11 cellular contexts compared by ENCODE assay signal in the genomic region with DNA sequence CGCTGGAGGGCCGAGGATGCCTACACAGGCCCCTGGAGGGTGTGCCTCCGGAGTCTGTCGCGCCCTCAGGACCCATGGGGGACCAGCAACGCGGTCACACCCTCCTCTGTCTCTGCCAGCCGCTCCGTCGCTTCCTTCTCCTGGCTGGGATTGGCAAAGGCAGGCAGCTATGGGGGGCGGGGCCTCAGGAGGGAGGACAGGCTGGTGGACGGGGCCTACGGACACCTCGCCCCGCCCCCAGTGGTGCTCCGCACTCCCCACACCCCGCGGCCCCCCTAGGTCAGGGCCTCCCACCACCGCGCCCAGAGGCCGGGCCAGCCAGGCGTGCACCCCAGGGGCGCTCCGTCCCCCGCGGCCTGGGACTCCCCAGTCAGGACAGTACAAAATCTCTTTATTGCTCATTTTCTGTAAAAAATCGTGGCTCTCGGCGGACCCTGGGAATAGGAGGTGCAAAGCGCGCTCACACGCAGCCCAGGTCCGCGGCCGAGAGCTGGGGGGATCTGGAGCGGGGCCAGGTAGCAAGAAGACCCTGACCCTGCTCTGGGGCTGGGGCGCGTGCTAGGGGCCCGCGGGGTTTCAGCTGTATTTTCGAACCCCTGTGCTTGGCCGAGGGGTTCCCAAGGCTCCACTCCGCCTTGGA. TPM values are rescaled to one million over a fixed set of nuclear protein-coding genes. Genes with fewer than 3 reads are reported as not detected.
DNase-seq lines count a peak whose midpoint lies in the region; ATAC-seq and TF ChIP-seq lines count a peak whose summit lies in the region.
"Not testable (repeated sequence)": the region's sequence is repeated elsewhere in the genome, so short reads cannot be mapped to it uniquely, and the experiment has no call there.
"Had no signal": no experiment of that assay in that cellular context is flagged by ENCODE, and none has a peak within 500 bp of the region (broad histone marks: within the 10 kb centered on the region; RNA-seq: fewer than 3 reads in every experiment).

No MANE protein-coding gene starts in this region.

- H3K27ac ChIP-seq in right cardiac atrium (ENCODE audit: low read length); lung (ENCODE audit: low read depth in 1 of 2, low read length in 1 of 2): not testable (repeated sequence)
- peak overlapping the region in 1 of 2 donors; percentile 22 for H3K27ac ChIP-seq in prostate gland
- peak overlapping the region in 3 of 4 donors; percentile 16 to 53 (median 33) for H3K27ac ChIP-seq in transverse colon

- peaks cover 42% of the 10 kb centered on the region for H3K27me3 Mint-ChIP-seq in WTC11 (ENCODE audit: low read depth)

- TF ChIP-seq POLR2A in prostate gland (IDR thresholded peaks at IDR 0.05); transverse colon (IDR thresholded peaks at IDR 0.05): not testable (repeated sequence)

- ATAC-seq in WTC11 (peak; percentile 91), right cardiac atrium (peak in 1 of 2 donors; percentile 63)
- ATAC-seq in lung (ENCODE audit: insufficient read depth, low FRiP score), result not testable (repeated sequence)

- TF ChIP-seq CTCF in WTC11 (IDR thresholded peaks at IDR 0.05); lung (IDR thresholded peaks at IDR 0.05; ENCODE audit: control extremely low read depth, extremely low read depth); prostate gland (IDR thresholded peaks at IDR 0.05); transverse colon (IDR thresholded peaks at IDR 0.05): not testable (repeated sequence)

- CTCF ChIA-PET in WTC11 (lab: Charles Lee), result not testable (repeated sequence)

- not testable (repeated sequence) for H3K36me3 Mint-ChIP-seq in WTC11

- DNase-seq in DMS 273 (lab: John Stamatoyannopoulos, UW; ENCODE audit: unreplicated experiment) (peak; percentile 46), NCI-H1930 (lab: John Stamatoyannopoulos, UW) (peak; percentile 19 to 26), WTC11 (ENCODE audit: low spot score) (peak; percentile 86), epidermal melanocyte (ENCODE audit: insufficient read length, low spot score) (peak; percentile 53), right cardiac atrium (peak; percentile 90 to 93 (median 93)), lung (ENCODE audit: low spot score) (peak; percentile 56), prostate gland (ENCODE audit: low spot score) (peak; percentile 42), transverse colon (peak; percentile 63)

- H3K27me3 ChIP-seq in right cardiac atrium (ENCODE audit: control insufficient read depth, insufficient read depth); lung (ENCODE audit: control insufficient read depth, insufficient read depth); prostate gland (replicated peaks; ENCODE audit: insufficient read depth): not testable (repeated sequence)
- peaks cover 21% of the 10 kb centered on the region for H3K27me3 ChIP-seq in transverse colon

- not testable (repeated sequence) for TF ChIP-seq EP300 in transverse colon (IDR thresholded peaks at IDR 0.05; ENCODE audit: low read depth)

- not testable (repeated sequence) for H3K36me3 ChIP-seq in lung (ENCODE audit: control insufficient read depth in 2 of 2, insufficient read depth in 2 of 2, low read length in 2 of 2); prostate gland; transverse colon

- 3% methylated on average over 43 of the region's 43 CpGs for WGBS in right cardiac atrium
- 3 to 8% methylated on average over 41 to 43 of the region's 43 CpGs for WGBS in lung, 2 donors
- 3% methylated on average over 38 of the region's 43 CpGs for WGBS in prostate gland
- WGBS in transverse colon (ENCODE audit: low coverage in 1 of 2), 2 donors, result 20% methylated on average over 28 of the region's 43 CpGs; no CpG with 5 or more reads in 1 of the 2 donors

- in situ Hi-C loops in transverse colon (cut with MboI; ENCODE audit: low pct_ligation_motif_present in 1 of 4, low pct_unique_long_range_greater_than_20kb in 1 of 4, low sequenced_read_pairs in 3 of 4), result not testable (repeated sequence)

- not testable (repeated sequence) for H3K9me3 Mint-ChIP-seq in WTC11

- H3K4me1 ChIP-seq in right cardiac atrium (ENCODE audit: control insufficient read depth, insufficient read depth, low read length); lung (ENCODE audit: control insufficient read depth in 2 of 2, insufficient read depth in 2 of 2, low read length in 2 of 2); prostate gland (replicated peaks): not testable (repeated sequence)
- H3K4me1 ChIP-seq in transverse colon, result peaks cover 0 to 12% (median 8%) of the 10 kb centered on the region in 4 donors

- H3K9me3 ChIP-seq in right cardiac atrium (ENCODE audit: control insufficient read depth, low read length); lung (ENCODE audit: control insufficient read depth in 2 of 2, insufficient read depth in 1 of 2, low read length in 1 of 2); prostate gland; transverse colon: not testable (repeated sequence)

- H3K4me3 ChIP-seq in right cardiac atrium (ENCODE audit: low read length), result peak overlapping the region; percentile 52
- H3K4me3 ChIP-seq in lung, result not testable (repeated sequence)
- peak overlapping the region; percentile 33 to 42 for H3K4me3 ChIP-seq in prostate gland
- H3K4me3 ChIP-seq in transverse colon, result peak overlapping the region; percentile 31 to 53 (median 37)

- not testable (repeated sequence) for H3K27ac Mint-ChIP-seq in WTC11

- H3K4me3 Mint-ChIP-seq in WTC11, result peak overlapping the region; percentile 79

- POLR2A ChIA-PET in WTC11 (lab: Charles Lee), result not testable (repeated sequence)

- intact Hi-C loops in right cardiac atrium (cut with DNase I); prostate gland (cut with DNase I); transverse colon (cut with DNase I; ENCODE audit: low total_unique reads): not testable (repeated sequence)

- H3K4me1 Mint-ChIP-seq in WTC11, result not testable (repeated sequence)

TF ChIP-seq in WTC11, 78 proteins besides CTCF, POLR2A, EP300 and RAD21:
- TF ChIP-seq, protein P1, sequence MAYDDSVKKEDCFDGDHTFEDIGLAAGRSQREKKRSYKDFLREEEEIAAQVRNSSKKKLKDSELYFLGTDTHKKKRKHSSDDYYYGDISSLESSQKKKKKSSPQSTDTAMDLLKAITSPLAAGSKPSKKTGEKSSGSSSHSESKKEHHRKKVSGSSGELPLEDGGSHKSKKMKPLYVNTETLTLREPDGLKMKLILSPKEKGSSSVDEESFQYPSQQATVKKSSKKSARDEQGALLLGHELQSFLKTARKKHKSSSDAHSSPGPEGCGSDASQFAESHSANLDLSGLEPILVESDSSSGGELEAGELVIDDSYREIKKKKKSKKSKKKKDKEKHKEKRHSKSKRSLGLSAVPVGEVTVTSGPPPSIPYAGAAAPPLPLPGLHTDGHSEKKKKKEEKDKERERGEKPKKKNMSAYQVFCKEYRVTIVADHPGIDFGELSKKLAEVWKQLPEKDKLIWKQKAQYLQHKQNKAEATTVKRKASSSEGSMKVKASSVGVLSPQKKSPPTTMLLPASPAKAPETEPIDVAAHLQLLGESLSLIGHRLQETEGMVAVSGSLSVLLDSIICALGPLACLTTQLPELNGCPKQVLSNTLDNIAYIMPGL (CRISPR knock-in tag; IDR thresholded peaks at IDR 0.05), result 0 out of 2 replicates have a peak, but pooled peaks have one; percentile 5

RNA-seq across cellular contexts. Expression of a gene that starts 45.3 kb away (rescaled TPM):
- total RNA-seq in WTC11 (2021) (0.09 to 0.16 TPM (median 0.09 TPM) in 3 replicates), right cardiac atrium (not detected), lung (not detected), prostate gland (not detected), transverse colon (not detected)
- polyA plus RNA-seq in right cardiac atrium (not detected), lung (not detected)
- total RNA-seq: activated CD8-positive, alpha-beta memory T cell treated with anti-CD3 and anti-CD28 coated beads for 36 hours; CD4-positive, alpha-beta T cell; H4 had no signal

Comparison
In these comparisons a context has a peak if more than half of its experiments do, and no peak if none do; other contexts are left out.
1. DNase-seq: peak in every context shown above with its lines; median percentile 93 in right cardiac atrium; 86 in WTC11; 63 in transverse colon; 56 in lung; 53 in epidermal melanocyte; 46 in DMS 273; 42 in prostate gland; 22 in NCI-H1930.